In the genomic region with DNA sequence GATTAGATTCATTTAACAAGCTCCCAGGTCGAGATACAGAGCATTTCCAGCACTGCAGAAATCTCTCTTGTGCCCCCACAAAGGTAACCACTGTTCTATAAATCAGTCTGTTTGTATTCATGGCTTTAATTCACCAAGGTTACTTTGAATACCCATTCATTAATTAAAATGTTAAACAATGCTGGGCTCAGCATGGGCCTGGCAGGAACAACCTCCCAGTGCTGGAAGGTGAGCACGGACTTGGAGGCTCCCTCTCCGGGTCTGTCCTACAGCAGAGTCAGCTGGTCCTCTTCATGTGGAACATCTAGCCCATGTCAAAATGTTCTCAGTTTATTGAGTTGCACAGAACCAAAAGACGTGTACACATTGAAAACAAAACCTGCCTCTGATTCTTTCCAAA, we compare ENCODE assay signal across 1 cellular context.
TF ChIP-seq lines count a peak whose summit lies in the region.

No MANE protein-coding gene starts in this region.

TF ChIP-seq in H1, 55 proteins besides CTCF, POLR2A, EP300 and RAD21:
- TF ChIP-seq SP4 (IDR thresholded peaks at IDR 0.05; ENCODE audit: low read length) (no peak), RFX5 (IDR thresholded peaks at IDR 0.05; ENCODE audit: borderline replicate concordance, low read depth, low read length) (no peak), BACH1 (IDR thresholded peaks at IDR 0.05; ENCODE audit: low read length) (no peak), RNF2 (IDR thresholded peaks at IDR 0.05; ENCODE audit: borderline replicate concordance, low read depth, low read length, missing control alignments, poor library complexity, severe bottlenecking) (no peak), BRCA1 (IDR thresholded peaks at IDR 0.05; ENCODE audit: low read depth, low read length) (no peak), CREB1 (IDR thresholded peaks at IDR 0.05) (no peak), NANOG (IDR thresholded peaks at IDR 0.05; ENCODE audit: insufficient read depth, low read depth, low read length, poor library complexity, severe bottlenecking) (peak; percentile 56), SP2 (IDR thresholded peaks at IDR 0.05; ENCODE audit: low read length) (no peak)
